8 cellular contexts compared by ENCODE assay signal in genomic region chr1:108962681-108963051, GRCh38. TPM values are rescaled to one million over a fixed set of nuclear protein-coding genes. Genes with fewer than 3 reads are reported as not detected.
A peak's percentile ranks its signal among the peaks of the same experiment; 100 is the strongest.
DNase-seq lines count a peak whose midpoint lies in the region; ATAC-seq and TF ChIP-seq lines count a peak whose summit lies in the region.

No MANE protein-coding gene starts in this region.

- H3K9ac ChIP-seq in neural progenitor cell, result peak overlapping the region; percentile 39

- H3K36me3 Mint-ChIP-seq in WTC11, result no peaks in the 10 kb centered on the region
- peaks cover 14% of the 10 kb centered on the region for H3K36me3 Mint-ChIP-seq in neural progenitor cell

- H3K9me3 Mint-ChIP-seq in WTC11 (no peaks in the 10 kb centered on the region), neural progenitor cell (no peaks in the 10 kb centered on the region)

- H3K4me3 Mint-ChIP-seq in WTC11 (peak overlapping the region; percentile 80), neural progenitor cell (peak overlapping the region; percentile 91)

- POLR2A ChIA-PET in WTC11 (lab: Charles Lee), result no interaction called here

- no peaks in the 10 kb centered on the region for H3K9me3 ChIP-seq in neural progenitor cell (ENCODE audit: low read depth)

- no peaks in the 10 kb centered on the region for H4K20me1 ChIP-seq in neural progenitor cell (ENCODE audit: low read depth)

- H3F3A ChIP-seq in neural progenitor cell (ENCODE audit: low read depth), result peaks cover 2% of the 10 kb centered on the region

- H3K36me3 ChIP-seq in neural progenitor cell, result no peaks in the 10 kb centered on the region

- peak overlapping the region; percentile 90 for H3K4me2 ChIP-seq in neural progenitor cell

- CTCF ChIA-PET in WTC11 (lab: Charles Lee), result interaction anchor here (0.8 to 1.2 kb wide), 4 partner anchors 14 to 239 kb away, joined by 3 to 4 read pairs (median 3); a partner anchor contains a TSS

- H3K27me3 Mint-ChIP-seq in WTC11 (ENCODE audit: low read depth), result no peaks in the 10 kb centered on the region
- H3K27me3 Mint-ChIP-seq in neural progenitor cell (ENCODE audit: insufficient read depth, low read depth), result no peaks in the 10 kb centered on the region

- no peak for TF ChIP-seq CTCF in AG09309 (IDR thresholded peaks at IDR 0.05; ENCODE audit: control insufficient read depth, insufficient read depth, low read depth, low read length, missing control alignments)
- no peak for TF ChIP-seq CTCF in WTC11 (IDR thresholded peaks at IDR 0.05)
- no peak for TF ChIP-seq CTCF in neural progenitor cell (IDR thresholded peaks at IDR 0.05)

- DNase-seq in AG09309 (ENCODE audit: low read depth) (no peak), WTC11 (ENCODE audit: low spot score) (peak; percentile 36), epithelial cell of prostate (ENCODE audit: low read depth, low spot score) (no peak), neural progenitor cell (ENCODE audit: low spot score) (no peak), DMS114 treated with DMSO at 0.1 percent for 48 hours (lab: John Stamatoyannopoulos, UW; ENCODE audit: unreplicated experiment) (no peak), NOMO-1 treated with DMSO at 0.1 percent for 48 hours (lab: John Stamatoyannopoulos, UW; ENCODE audit: unreplicated experiment) (no peak)

- ATAC-seq in HG02852 (IDR thresholded peaks at IDR 0.05; ENCODE audit: unreplicated experiment), result peak; percentile 31
- ATAC-seq in WTC11, result peak; percentile 9; the same call in 1 of the 2 replicates
- ATAC-seq in GM18873 (IDR thresholded peaks at IDR 0.05; ENCODE audit: low FRiP score, unreplicated experiment), result no peak

- H3K4me1 ChIP-seq in neural progenitor cell, result peaks cover 6% of the 10 kb centered on the region

- H3K27me3 ChIP-seq in neural progenitor cell, result peaks cover 11% of the 10 kb centered on the region

- H3K27ac Mint-ChIP-seq in WTC11 (peak overlapping the region; percentile 45), neural progenitor cell (no peak overlapping the region)

- peak overlapping the region; percentile 68 for H3K4me3 ChIP-seq in AG09309 (ENCODE audit: control insufficient read depth, low read depth, low read length)
- H3K4me3 ChIP-seq in neural progenitor cell, result peak overlapping the region; percentile 72

- peaks cover 40% of the 10 kb centered on the region for H3K79me2 ChIP-seq in neural progenitor cell (ENCODE audit: low read depth)

- H2AFZ ChIP-seq in neural progenitor cell (replicated peaks), result peak overlapping the region; percentile 90

- H3K4me1 Mint-ChIP-seq in WTC11 (peaks cover 22% of the 10 kb centered on the region), neural progenitor cell (peaks cover 3% of the 10 kb centered on the region)

- peak overlapping the region; percentile 93 for H3K27ac ChIP-seq in epithelial cell of prostate
- no peak overlapping the region for H3K27ac ChIP-seq in neural progenitor cell

TF ChIP-seq in WTC11, 78 proteins besides CTCF, POLR2A, EP300 and RAD21:
- TF ChIP-seq ZNF532 (CRISPR knock-in tag; IDR thresholded peaks at IDR 0.05; ENCODE audit: borderline replicate concordance) (no peak), ATF1 (CRISPR knock-in tag; IDR thresholded peaks at IDR 0.05) (no peak), MYBL2 (CRISPR knock-in tag; IDR thresholded peaks at IDR 0.05) (no peak), AFF4 (CRISPR knock-in tag; IDR thresholded peaks at IDR 0.05; ENCODE audit: borderline replicate concordance) (no peak), ELF4 (CRISPR knock-in tag; IDR thresholded peaks at IDR 0.05; ENCODE audit: low read depth) (no peak), NFE2L1 (CRISPR knock-in tag; IDR thresholded peaks at IDR 0.05) (no peak), GTF2I (CRISPR knock-in tag; conservative IDR thresholded peaks at IDR 0.05) (no peak), ZNF121 (CRISPR knock-in tag; IDR thresholded peaks at IDR 0.05) (peak; percentile 36; the same call in 1 of the 2 replicates)

RNA-seq across cellular contexts. Expression of gene CLCC1, which starts 0.6 kb away (rescaled TPM):
- 25.1 to 27.4 TPM (median 25.7 TPM) in 3 replicates for total RNA-seq in WTC11 (2021)
- total RNA-seq in neural progenitor cell (ENCODE audit: low replicate concordance), result 19.8 and 23.3 TPM in 2 replicates
